17 cellular contexts compared by ENCODE assay signal in genomic region chr14:76015668-76016067, GRCh38.
"Had no signal": no experiment of that assay in that cellular context is flagged by ENCODE, and none has a peak within 500 bp of the region (broad histone marks: within the 10 kb centered on the region; RNA-seq: fewer than 3 reads in every experiment).

No MANE protein-coding gene starts in this region.

- FAIRE-seq: bronchial epithelial cell, TTC549 had no signal

- H2AFZ ChIP-seq: neural progenitor cell had no signal

- H3K36me3 ChIP-seq: uterus had no signal

- H3K9ac ChIP-seq: neural progenitor cell had no signal

- H3K27me3 ChIP-seq: ascending aorta, gastroesophageal sphincter, heart left ventricle, neural progenitor cell, transverse colon, uterus had no signal

- DNase-seq: activated CD4-positive, alpha-beta T cell treated with anti-CD3 and anti-CD28 coated beads for 36 hours; activated CD4-positive, alpha-beta T cell treated with anti-CD3 and anti-CD28 coated beads, Interleukin-2, amount 50 U/mL, for 48 hours; activated gamma-delta T cell; cerebellar nuclear complex; effector CD8-positive, alpha-beta T cell; heart left ventricle; left ventricle myocardium superior; psoas muscle; right cardiac atrium; transverse colon; uterus had no signal

- H3K4me3 ChIP-seq: ascending aorta, gastroesophageal sphincter, heart left ventricle, neural progenitor cell, psoas muscle, transverse colon, uterus had no signal

- H3K9me3 ChIP-seq: gastroesophageal sphincter, uterus had no signal

- H3K4me2 ChIP-seq: neural progenitor cell had no signal

- ATAC-seq: activated CD4-positive, alpha-beta T cell treated with anti-CD3 and anti-CD28 coated beads for 36 hours; esophagus mucosa; gastroesophageal sphincter; heart left ventricle; left ventricle myocardium superior; psoas muscle had no signal

- H3K27ac ChIP-seq: ascending aorta, gastroesophageal sphincter, heart left ventricle, neural progenitor cell, psoas muscle, transverse colon, uterus had no signal
